Comparison of ENCODE assay signal across 23 cellular contexts in genomic region chr4:7588002-7588401, GRCh38.
"Had no signal": no experiment of that assay in that cellular context is flagged by ENCODE, and none has a peak within 500 bp of the region (broad histone marks: within the 10 kb centered on the region; RNA-seq: fewer than 3 reads in every experiment).

No MANE protein-coding gene starts in this region.

- H2AFZ ChIP-seq: hepatocyte, parathyroid adenoma had no signal

- H3K4me1 ChIP-seq: esophagus muscularis mucosa, left lung, parathyroid adenoma, right lobe of liver, tibial artery had no signal

- H3K36me3 ChIP-seq: esophagus muscularis mucosa, left lung, right lobe of liver, tibial artery had no signal

- H3K36me3 Mint-ChIP-seq: activated naive CD4-positive, alpha-beta T cell treated with anti-CD3 and anti-CD28 coated beads, Interleukin-2, amount 50 U/mL, for 24 hours; mesothelial cell of epicardium; natural killer cell; stimulated activated effector memory CD8-positive, alpha-beta T cell treated with anti-CD3 and anti-CD28 coated beads, Interleukin-12 subunit alpha, Interleukin-12 subunit beta, amount 100 ng/mL, for 72 hours had no signal

- H3K9ac ChIP-seq: parathyroid adenoma had no signal

- H3K4me3 Mint-ChIP-seq: activated naive CD4-positive, alpha-beta T cell treated with anti-CD3 and anti-CD28 coated beads, Interleukin-2, amount 50 U/mL, for 24 hours; mesothelial cell of epicardium; natural killer cell; stimulated activated effector memory CD8-positive, alpha-beta T cell treated with anti-CD3 and anti-CD28 coated beads, Interleukin-12 subunit alpha, Interleukin-12 subunit beta, amount 100 ng/mL, for 72 hours; stimulated activated naive CD8-positive, alpha-beta T cell treated with anti-CD3 and anti-CD28 coated beads, Interleukin-15, amount 100 ng/mL, for 72 hours had no signal

- H3K4me1 Mint-ChIP-seq: activated naive CD4-positive, alpha-beta T cell treated with anti-CD3 and anti-CD28 coated beads, Interleukin-2, amount 50 U/mL, for 24 hours; mesothelial cell of epicardium; natural killer cell; stimulated activated effector memory CD8-positive, alpha-beta T cell treated with anti-CD3 and anti-CD28 coated beads, Interleukin-12 subunit alpha, Interleukin-12 subunit beta, amount 100 ng/mL, for 72 hours; stimulated activated naive CD8-positive, alpha-beta T cell treated with anti-CD3 and anti-CD28 coated beads, Interleukin-15, amount 100 ng/mL, for 72 hours had no signal

- DNase-seq: activated gamma-delta T cell treated with Interleukin-2 at 50 U/mL for 16 hours; activated T-cell treated with anti-CD3 and anti-CD28 coated beads, Interleukin-2, amount 50 U/mL, for 1 hour; anterior cingulate cortex; central memory CD4-positive, alpha-beta T cell; dermis blood vessel endothelial cell; effector memory CD4-positive, alpha-beta T cell; glutamatergic neuron; kidney glomerular epithelial cell; left lung; mammary epithelial cell; natural killer cell; right lobe of liver; stimulated activated CD4-positive, alpha-beta T cell treated with anti-CD3 and anti-CD28 coated beads, Interleukin-2, amount 100 ng/mL, for 24 hours; stimulated activated naive CD8-positive, alpha-beta T cell treated with anti-CD3 and anti-CD28 coated beads, Interleukin-15, amount 100 ng/mL, for 72 hours; T-helper 9 cell; tibial artery had no signal

- H3K27ac Mint-ChIP-seq: activated naive CD4-positive, alpha-beta T cell treated with anti-CD3 and anti-CD28 coated beads, Interleukin-2, amount 50 U/mL, for 24 hours; mesothelial cell of epicardium; natural killer cell; stimulated activated effector memory CD8-positive, alpha-beta T cell treated with anti-CD3 and anti-CD28 coated beads, Interleukin-12 subunit alpha, Interleukin-12 subunit beta, amount 100 ng/mL, for 72 hours; stimulated activated naive CD8-positive, alpha-beta T cell treated with anti-CD3 and anti-CD28 coated beads, Interleukin-15, amount 100 ng/mL, for 72 hours had no signal

- H3K4me2 ChIP-seq: hepatocyte had no signal

- H3K4me3 ChIP-seq: esophagus muscularis mucosa, hepatocyte, left lung, right lobe of liver, skin epidermis, tibial artery had no signal

- H3K9me3 Mint-ChIP-seq: activated naive CD4-positive, alpha-beta T cell treated with anti-CD3 and anti-CD28 coated beads, Interleukin-2, amount 50 U/mL, for 24 hours; mesothelial cell of epicardium; natural killer cell; stimulated activated effector memory CD8-positive, alpha-beta T cell treated with anti-CD3 and anti-CD28 coated beads, Interleukin-12 subunit alpha, Interleukin-12 subunit beta, amount 100 ng/mL, for 72 hours had no signal

- H3K9me3 ChIP-seq: esophagus muscularis mucosa, left lung, right lobe of liver, tibial artery had no signal

- ATAC-seq: left lung; natural killer cell; right lobe of liver; stimulated activated effector memory CD8-positive, alpha-beta T cell treated with anti-CD3 and anti-CD28 coated beads, Interleukin-12 subunit alpha, Interleukin-12 subunit beta, amount 100 ng/mL, for 72 hours; stimulated activated naive CD8-positive, alpha-beta T cell treated with anti-CD3 and anti-CD28 coated beads, Interleukin-15, amount 100 ng/mL, for 72 hours had no signal

- H3K27me3 ChIP-seq: esophagus muscularis mucosa, hepatocyte, right lobe of liver had no signal

- H3K27ac ChIP-seq: esophagus muscularis mucosa, hepatocyte, left lung, parathyroid adenoma, right lobe of liver, skin epidermis, tibial artery had no signal

- H3K79me2 ChIP-seq: hepatocyte, parathyroid adenoma had no signal
